In genomic region chr20:35196313-35196712, GRCh38 we compare ENCODE assay signal across 1 cellular context.
TF ChIP-seq lines count a peak whose summit lies in the region.

No MANE protein-coding gene starts in this region.

TF ChIP-seq in HepG2, 621 proteins besides CTCF, POLR2A, EP300 and RAD21:
- TF ChIP-seq HOXA3 (CRISPR knock-in tag; IDR thresholded peaks at IDR 0.05) (no peak), ZNF317 (CRISPR knock-in tag; IDR thresholded peaks at IDR 0.05) (peak; percentile 99)
